In the genomic region with DNA sequence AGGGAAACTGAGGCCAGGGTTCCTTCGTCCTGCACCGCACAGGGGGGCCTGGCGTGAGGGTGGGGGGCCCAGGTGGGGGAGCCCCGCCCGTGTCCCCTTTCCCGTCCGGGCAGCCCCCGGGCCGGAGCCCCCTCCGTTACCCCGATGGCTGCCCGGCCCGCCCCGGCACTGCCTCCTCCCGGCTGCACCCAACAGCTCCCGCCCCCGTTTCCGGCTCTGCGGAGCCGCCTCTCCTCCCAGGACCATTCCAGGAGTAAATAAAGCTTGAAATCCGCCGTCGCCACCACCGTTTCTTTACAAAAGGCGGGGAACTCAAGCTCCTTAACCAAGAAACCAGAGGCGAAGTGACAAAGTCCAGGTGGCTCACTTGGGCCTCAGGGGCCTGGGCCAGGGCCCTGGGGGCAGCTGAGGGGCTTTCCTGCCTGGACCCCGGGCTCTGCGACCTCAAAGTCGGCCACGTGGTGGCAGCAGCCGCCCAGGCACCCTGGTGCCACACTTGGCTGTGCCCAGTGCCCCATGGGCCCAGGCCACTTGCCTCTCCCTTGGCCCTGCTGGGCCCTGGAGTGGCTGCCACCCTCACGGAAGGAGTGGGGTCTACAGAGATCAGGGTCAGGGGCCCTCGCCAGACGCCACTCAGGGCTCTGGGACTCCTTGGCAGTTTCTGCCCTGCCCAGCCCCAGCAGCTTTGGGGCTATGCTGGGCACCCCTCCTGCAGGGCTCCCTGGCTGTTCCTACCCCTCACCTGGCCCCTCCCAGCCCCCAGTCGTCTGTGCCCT, we compare ENCODE assay signal across 8 cellular contexts.
DNase-seq lines count a peak whose midpoint lies in the region; ATAC-seq lines count a peak whose summit lies in the region.

No MANE protein-coding gene starts in this region.

- DNase-seq in ACHN (peak; percentile 85), NCI-H2196 (lab: John Stamatoyannopoulos, UW; ENCODE audit: unreplicated experiment) (peak; percentile 91), cerebellar cortex (ENCODE audit: low spot score) (peak; percentile 75), kidney glomerular epithelial cell (lab: John Stamatoyannopoulos, UW) (peak; percentile 85)
- peak; percentile 89 for DNase-seq in activated CD4-positive, CD25-positive, alpha-beta regulatory T cell treated with anti-CD3 and anti-CD28 coated beads, Interleukin-2, amount 50 U/mL, for 72 hours
- peak; percentile 62 to 82 (median 70) for DNase-seq in stimulated activated CD4-positive, alpha-beta T cell treated with anti-CD3 and anti-CD28 coated beads, Interleukin-1b, Interleukin-23, amount 100 ng/mL, for 24 hours (ENCODE audit: low read depth in 4 of 4, low spot score in 1 of 4)

- in situ Hi-C loops in ACHN (cut with HindIII; ENCODE audit: low pct_ligation_motif_present, low pct_unique_long_range_greater_than_20kb, low sequenced_read_pairs), result no loop called here

- ATAC-seq in GM18867 (IDR thresholded peaks at IDR 0.05; ENCODE audit: unreplicated experiment) (peak; percentile 59), HG03097 (IDR thresholded peaks at IDR 0.05; ENCODE audit: low FRiP score, unreplicated experiment) (peak; percentile 53)

Comparison
In these comparisons a context has a peak if more than half of its experiments do, and no peak if none do; other contexts are left out.
1. Peak in every context shown above with its lines: DNase-seq and ATAC-seq.